ENCODE assay signal across 37 cellular contexts in genomic region chr10:61812920-61813319, GRCh38.
"Had no signal": no experiment of that assay in that cellular context is flagged by ENCODE, and none has a peak within 500 bp of the region (broad histone marks: within the 10 kb centered on the region; RNA-seq: fewer than 3 reads in every experiment).

No MANE protein-coding gene starts in this region.

- H3K27ac ChIP-seq: adrenal gland, body of pancreas, brain microvascular endothelial cell, breast epithelium, VCaP had no signal

- H3K27ac Mint-ChIP-seq: activated B cell treated with CpG ODN at 0.5 μM for 24 hours; activated CD4-positive, alpha-beta memory T cell treated with anti-CD3 and anti-CD28 coated beads for 36 hours; activated CD4-positive, alpha-beta T cell treated with anti-CD3 and anti-CD28 coated beads, Interleukin-2, amount 10 ng/mL, durations not matched to agents 24 days and 14 days; activated CD8-positive, alpha-beta T cell treated with anti-CD3 and anti-CD28 coated beads for 36 hours; activated naive CD4-positive, alpha-beta T cell treated with anti-CD3 and anti-CD28 coated beads for 36 hours; activated naive CD4-positive, alpha-beta T cell treated with anti-CD3 and anti-CD28 coated beads, Interleukin-2, amount 50 U/mL, for 72 hours; activated naive CD8-positive, alpha-beta T cell treated with anti-CD3 and anti-CD28 coated beads for 36 hours; activated T-cell treated with anti-CD3 and anti-CD28 coated beads, Interleukin-2, amount 50 U/mL, for 72 hours; activated T-helper 1 cell treated with anti-CD3 and anti-CD28 coated beads, Interleukin-12 subunit alpha, Interleukin-12 subunit beta, Interleukin-2, Interleukin-4 antibody, amounts not matched to agents 30 ng/mL and 10 ng/mL and 1 ng/mL, durations not matched to agents 14 hours and 24 hours and 36 hours; activated T-helper 17 cell treated with anti-CD3 and anti-CD28 coated beads, Interleukin-2, amount 50 U/mL, for 72 hours; T-helper 1 cell treated with Interleukin-12 subunit alpha and Interleukin-12 subunit beta and Interleukin-4 antibody, amounts not matched to agents 30 μg/mL and 1 μg/mL, for 36 hours; T-helper 2 cell treated with Interferon-gamma antibody and Interleukin-4, amounts not matched to agents 5 μg/mL and 100 μg/mL, for 36 hours had no signal

- H3K9me3 Mint-ChIP-seq: activated B cell treated with CpG ODN at 0.5 μM for 24 hours; activated CD4-positive, alpha-beta memory T cell treated with anti-CD3 and anti-CD28 coated beads for 36 hours; activated CD8-positive, alpha-beta T cell treated with anti-CD3 and anti-CD28 coated beads for 36 hours; activated naive CD4-positive, alpha-beta T cell treated with anti-CD3 and anti-CD28 coated beads for 36 hours; activated naive CD8-positive, alpha-beta T cell treated with anti-CD3 and anti-CD28 coated beads for 36 hours; activated T-cell treated with anti-CD3 and anti-CD28 coated beads, Interleukin-2, amount 50 U/mL, for 4 hours; activated T-cell treated with anti-CD3 and anti-CD28 coated beads, Interleukin-2, amount 50 U/mL, for 72 hours; activated T-helper 1 cell treated with anti-CD3 and anti-CD28 coated beads, Interleukin-12 subunit alpha, Interleukin-12 subunit beta, Interleukin-2, Interleukin-4 antibody, amounts not matched to agents 30 ng/mL and 10 ng/mL and 1 ng/mL, durations not matched to agents 14 hours and 24 hours and 36 hours; activated T-helper 17 cell treated with anti-CD3 and anti-CD28 coated beads, Interleukin-2, amount 50 U/mL, for 72 hours; T-helper 1 cell treated with Interleukin-12 subunit alpha and Interleukin-12 subunit beta and Interleukin-4 antibody, amounts not matched to agents 30 μg/mL and 1 μg/mL, for 36 hours; T-helper 2 cell treated with Interferon-gamma antibody and Interleukin-4, amounts not matched to agents 5 μg/mL and 100 μg/mL, for 36 hours had no signal

- H3K36me3 ChIP-seq: adrenal gland, brain microvascular endothelial cell, breast epithelium had no signal

- ATAC-seq: activated T-cell treated with anti-CD3 and anti-CD28 coated beads, Interleukin-2, amount 50 U/mL, for 4 hours; body of pancreas had no signal

- H3K36me3 Mint-ChIP-seq: activated CD4-positive, alpha-beta memory T cell treated with anti-CD3 and anti-CD28 coated beads for 36 hours; activated naive CD4-positive, alpha-beta T cell treated with anti-CD3 and anti-CD28 coated beads, Interleukin-2, amount 50 U/mL, for 72 hours; activated naive CD8-positive, alpha-beta T cell treated with anti-CD3 and anti-CD28 coated beads for 36 hours had no signal

- FAIRE-seq: astrocyte, TTC549 had no signal

- H3K27me3 ChIP-seq: adrenal gland, body of pancreas, brain microvascular endothelial cell, breast epithelium had no signal

- H3K4me3 ChIP-seq: adrenal gland, body of pancreas, breast epithelium had no signal

- H3K9me3 ChIP-seq: adrenal gland, body of pancreas, breast epithelium had no signal

- H3K4me3 Mint-ChIP-seq: activated B cell treated with CpG ODN at 0.5 μM for 24 hours; activated CD4-positive, alpha-beta memory T cell treated with anti-CD3 and anti-CD28 coated beads for 36 hours; activated CD4-positive, alpha-beta T cell treated with anti-CD3 and anti-CD28 coated beads, Interleukin-2, amount 10 ng/mL, durations not matched to agents 24 days and 14 days; activated CD8-positive, alpha-beta T cell treated with anti-CD3 and anti-CD28 coated beads for 36 hours; activated naive CD4-positive, alpha-beta T cell treated with anti-CD3 and anti-CD28 coated beads for 36 hours; activated naive CD8-positive, alpha-beta T cell treated with anti-CD3 and anti-CD28 coated beads for 36 hours; activated T-cell treated with anti-CD3 and anti-CD28 coated beads, Interleukin-2, amount 50 U/mL, for 4 hours; activated T-cell treated with anti-CD3 and anti-CD28 coated beads, Interleukin-2, amount 50 U/mL, for 72 hours; activated T-helper 1 cell treated with anti-CD3 and anti-CD28 coated beads, Interleukin-12 subunit alpha, Interleukin-12 subunit beta, Interleukin-2, Interleukin-4 antibody, amounts not matched to agents 30 ng/mL and 10 ng/mL and 1 ng/mL, durations not matched to agents 14 hours and 24 hours and 36 hours; activated T-helper 17 cell treated with anti-CD3 and anti-CD28 coated beads, Interleukin-2, amount 50 U/mL, for 72 hours; T-helper 1 cell treated with Interleukin-12 subunit alpha and Interleukin-12 subunit beta and Interleukin-4 antibody, amounts not matched to agents 30 μg/mL and 1 μg/mL, for 36 hours; T-helper 2 cell treated with Interferon-gamma antibody and Interleukin-4, amounts not matched to agents 5 μg/mL and 100 μg/mL, for 36 hours had no signal

- H3K4me1 Mint-ChIP-seq: activated B cell treated with CpG ODN at 0.5 μM for 24 hours; activated T-helper 17 cell treated with anti-CD3 and anti-CD28 coated beads, Interleukin-2, amount 50 U/mL, for 72 hours had no signal

- DNase-seq: activated B cell treated with CpG ODN at 0.5 μM for 24 hours; activated CD4-positive, alpha-beta memory T cell treated with anti-CD3 and anti-CD28 coated beads for 36 hours; activated CD4-positive, alpha-beta T cell treated with anti-CD3 and anti-CD28 coated beads for 4 hours; activated CD4-positive, alpha-beta T cell treated with anti-CD3 and anti-CD28 coated beads, Interleukin-2, amount 10 ng/mL, durations not matched to agents 24 days and 14 days; activated CD4-positive, alpha-beta T cell treated with anti-CD3 and anti-CD28 coated beads, Interleukin-2, amount 50 U/mL, for 1 hour; activated CD4-positive, alpha-beta T cell treated with anti-CD3 and anti-CD28 coated beads, Interleukin-2, amount 50 U/mL, for 4 hours; activated CD4-positive, CD25-positive, alpha-beta regulatory T cell treated with anti-CD3 and anti-CD28 coated beads, Interleukin-2, amount 50 U/mL, for 72 hours; activated CD8-positive, alpha-beta memory T cell treated with anti-CD3 and anti-CD28 coated beads, Interleukin-2, amount 50 U/mL, for 4 hours; activated effector memory CD4-positive, alpha-beta T cell treated with anti-CD3 and anti-CD28 coated beads, Interleukin-2, amount 50 U/mL, for 16 hours; activated gamma-delta T cell treated with Interleukin-2 at 50 U/mL for 16 hours; activated naive CD4-positive, alpha-beta T cell; activated naive CD4-positive, alpha-beta T cell treated with anti-CD3 and anti-CD28 coated beads for 36 hours; activated naive CD4-positive, alpha-beta T cell treated with anti-CD3 and anti-CD28 coated beads, Interleukin-2, amount 50 U/mL, for 16 hours; activated naive CD8-positive, alpha-beta T cell treated with anti-CD3 and anti-CD28 coated beads for 36 hours; activated T-cell treated with anti-CD3 and anti-CD28 coated beads for 4 hours; activated T-cell treated with anti-CD3 and anti-CD28 coated beads, Interleukin-2, amount 50 U/mL, for 1 hour; activated T-cell treated with anti-CD3 and anti-CD28 coated beads, Interleukin-2, amount 50 U/mL, for 4 hours; activated T-cell treated with anti-CD3 and anti-CD28 coated beads, Interleukin-2, amount 50 U/mL, for 72 hours; adrenal gland; amniotic stem cell; aorta; body of pancreas; brain microvascular endothelial cell; central memory CD4-positive, alpha-beta T cell; T-helper 1 cell; T-helper 2 cell; T-helper 9 cell had no signal

- H3K4me1 ChIP-seq: adrenal gland, body of pancreas, breast epithelium had no signal
